17 cellular contexts compared by ENCODE assay signal in genomic region chr6:146200136-146200708, GRCh38.
A peak's percentile ranks its signal among the peaks of the same experiment; 100 is the strongest.
DNase-seq lines count a peak whose midpoint lies in the region; ATAC-seq and TF ChIP-seq lines count a peak whose summit lies in the region.
"Had no signal": no experiment of that assay in that cellular context is flagged by ENCODE, and none has a peak within 500 bp of the region (broad histone marks: within the 10 kb centered on the region; RNA-seq: fewer than 3 reads in every experiment).

No MANE protein-coding gene starts in this region.

- H4K20me1 ChIP-seq in SK-N-SH (ENCODE audit: insufficient read depth), result no peaks in the 10 kb centered on the region

- no peaks in the 10 kb centered on the region for H3K79me2 ChIP-seq in SK-N-SH (ENCODE audit: insufficient read depth)

- no peak overlapping the region for H3K27ac ChIP-seq in SK-N-SH (ENCODE audit: low read depth in 2 of 2, low read length in 1 of 2)
- no peak overlapping the region for H3K27ac ChIP-seq in SJCRH30
- no peak overlapping the region for H3K27ac ChIP-seq in right lobe of liver
- H3K27ac ChIP-seq: esophagus squamous epithelium, KMS-11, spleen had no signal

- no peaks in the 10 kb centered on the region for H3K9me2 ChIP-seq in SK-N-SH

- H3K27me3 ChIP-seq in SK-N-SH (ENCODE audit: insufficient read depth) (no peaks in the 10 kb centered on the region), SJCRH30 (no peaks in the 10 kb centered on the region), right lobe of liver (no peaks in the 10 kb centered on the region)
- H3K27me3 ChIP-seq: esophagus squamous epithelium, spleen had no signal

- ATAC-seq in SK-N-SH treated with all-trans-retinoic acid at 6 μM for 48 hours (peak; percentile 51), HG03520 (IDR thresholded peaks at IDR 0.05; ENCODE audit: unreplicated experiment) (no peak), GM21786 (IDR thresholded peaks at IDR 0.05; ENCODE audit: unreplicated experiment) (no peak), right lobe of liver (no peak)
- ATAC-seq: left colon had no signal

- H3K9ac ChIP-seq in SK-N-SH, result no peak overlapping the region
- H3K9ac ChIP-seq: KMS-11 had no signal

- intact Hi-C loops in right lobe of liver (cut with DNase I), result no loop called here

- TF ChIP-seq CTCF in SK-N-SH (IDR thresholded peaks at IDR 0.05) (no peak), fibroblast of pulmonary artery (IDR thresholded peaks at IDR 0.05; ENCODE audit: low read length, missing control alignments) (no peak), right lobe of liver (IDR thresholded peaks at IDR 0.05) (no peak)

- no peak for TF ChIP-seq POLR2A in right lobe of liver (IDR thresholded peaks at IDR 0.05)

- CTCF ChIA-PET in SK-N-SH (lab: Yijun Ruan, JAX), result no interaction called here

- TF ChIP-seq RAD21 in SK-N-SH (IDR thresholded peaks at IDR 0.05; ENCODE audit: low read length), result no peak

- no peak for TF ChIP-seq EP300 in SK-N-SH (IDR thresholded peaks at IDR 0.05; ENCODE audit: borderline replicate concordance in 1 of 2, low read depth in 1 of 2, low read length in 1 of 2)

- H3K4me1 ChIP-seq in SK-N-SH (ENCODE audit: control insufficient read depth in 1 of 2, insufficient read depth in 2 of 2, low read depth in 1 of 2, low read length in 1 of 2), result no peaks in the 10 kb centered on the region
- no peaks in the 10 kb centered on the region for H3K4me1 ChIP-seq in SJCRH30
- no peaks in the 10 kb centered on the region for H3K4me1 ChIP-seq in right lobe of liver
- H3K4me1 ChIP-seq: Caco-2, esophagus squamous epithelium, spleen had no signal

- H3K36me3 ChIP-seq in SK-N-SH (replicated peaks in 1 of 2; ENCODE audit: control insufficient read depth in 1 of 2, insufficient read depth in 2 of 2, low read length in 1 of 2), result no peaks in the 10 kb centered on the region
- no peaks in the 10 kb centered on the region for H3K36me3 ChIP-seq in SJCRH30
- no peaks in the 10 kb centered on the region for H3K36me3 ChIP-seq in right lobe of liver
- H3K36me3 ChIP-seq: esophagus squamous epithelium, spleen had no signal

- 2% methylated on average over 2 of the region's 2 CpGs for WGBS in SK-N-SH (ENCODE audit: low lambda C conversion rate)
- 21% methylated on average over 2 of the region's 2 CpGs for WGBS in right lobe of liver (ENCODE audit: insufficient coverage, low coverage, low lambda C conversion rate, missing lambda C conversion rate)

- POLR2A ChIA-PET in SK-N-SH (lab: Yijun Ruan, JAX), result no interaction called here

- H3K4me3 ChIP-seq in SK-N-SH (ENCODE audit: low read depth in 2 of 2, low read length in 1 of 2) (no peak overlapping the region), SJCRH30 (no peak overlapping the region), fibroblast of pulmonary artery (replicated peaks; ENCODE audit: low read depth, low read length) (no peak overlapping the region), right lobe of liver (no peak overlapping the region)
- H3K4me3 ChIP-seq: esophagus squamous epithelium, spleen had no signal

- no peaks in the 10 kb centered on the region for H3F3A ChIP-seq in SK-N-SH (replicated peaks; ENCODE audit: insufficient read depth)

- no peak for DNase-seq in SK-N-SH
- peak; percentile 10 to 47 for DNase-seq in SJCRH30
- DNase-seq in fibroblast of pulmonary artery (ENCODE audit: low read depth), result peak; percentile 23
- DNase-seq in stimulated activated CD4-positive, alpha-beta T cell treated with anti-CD3 and anti-CD28 coated beads, Interleukin-2, amount 100 ng/mL, for 24 hours, result no peak
- DNase-seq in right lobe of liver, result no peak
- DNase-seq: activated effector memory CD4-positive, alpha-beta T cell treated with Interleukin-2 at 50 U/mL for 16 hours; aorta; Caco-2; esophagus squamous epithelium; left colon; NCI-H1694; spleen; stimulated activated naive CD4-positive, alpha-beta T cell had no signal

- H3K4me2 ChIP-seq in SK-N-SH, result no peak overlapping the region
- H3K4me2 ChIP-seq: KMS-11 had no signal

- H3K9me3 ChIP-seq in SK-N-SH (no peaks in the 10 kb centered on the region), SJCRH30 (replicated peaks) (no peaks in the 10 kb centered on the region), right lobe of liver (no peaks in the 10 kb centered on the region)
- H3K9me3 ChIP-seq: Caco-2, esophagus squamous epithelium, spleen had no signal

- no peak overlapping the region for H2AFZ ChIP-seq in SK-N-SH (ENCODE audit: low read depth)

TF ChIP-seq in SK-N-SH treated with all-trans-retinoic acid at 6 μM for 48 hours, 23 proteins besides CTCF, POLR2A, EP300 and RAD21:
- no peak for TF ChIP-seq CSDC2 (CRISPR knock-in tag; IDR thresholded peaks at IDR 0.05)
- TF ChIP-seq TCF4 (CRISPR knock-in tag; IDR thresholded peaks at IDR 0.05; ENCODE audit: borderline replicate concordance), result no peak
- no peak for TF ChIP-seq CREB5 (CRISPR knock-in tag; IDR thresholded peaks at IDR 0.05; ENCODE audit: low read depth)
- peak; percentile 69 for TF ChIP-seq ISL1 (CRISPR knock-in tag; IDR thresholded peaks at IDR 0.05)
- no peak for TF ChIP-seq OSR1 (CRISPR knock-in tag; IDR thresholded peaks at IDR 0.05)
- no peak for TF ChIP-seq ZNF565 (CRISPR knock-in tag; conservative IDR thresholded peaks at IDR 0.05; ENCODE audit: low read depth)
- TF ChIP-seq SNAI2 (CRISPR knock-in tag; IDR thresholded peaks at IDR 0.05), result no peak
TF ChIP-seq in SK-N-SH treated with all-trans-retinoic acid at 6 μM for 48 hours: peak in this region for 1.

TF ChIP-seq in SK-N-SH, 30 proteins besides CTCF, POLR2A, EP300 and RAD21:
- TF ChIP-seq CHD2 (IDR thresholded peaks at IDR 0.05; ENCODE audit: low read length, partially characterized antibody), result no peak
- TF ChIP-seq POLR2AphosphoS5 (IDR thresholded peaks at IDR 0.05; ENCODE audit: low read depth, low read length), result no peak
- no peak for TF ChIP-seq MEF2A (IDR thresholded peaks at IDR 0.05; ENCODE audit: borderline replicate concordance, low read depth)
- TF ChIP-seq IRF3 (IDR thresholded peaks at IDR 0.05; ENCODE audit: low read depth, low read length), result no peak
- no peak for TF ChIP-seq SMC3 (IDR thresholded peaks at IDR 0.05; ENCODE audit: low read depth, low read length)
- no peak for TF ChIP-seq GATA2 (CRISPR knock-in tag; IDR thresholded peaks at IDR 0.05)
- TF ChIP-seq MAX (IDR thresholded peaks at IDR 0.05; ENCODE audit: low read depth), result no peak
- TF ChIP-seq SIN3A (IDR thresholded peaks at IDR 0.05; ENCODE audit: borderline replicate concordance, low read depth, low read length), result no peak
- no peak for TF ChIP-seq NRF1 (IDR thresholded peaks at IDR 0.05; ENCODE audit: low read depth, low read length)
- no peak for TF ChIP-seq EZH2phosphoT487 (IDR thresholded peaks at IDR 0.05; ENCODE audit: borderline replicate concordance, low read depth)
- no peak for TF ChIP-seq RCOR1 (IDR thresholded peaks at IDR 0.05; ENCODE audit: low read length)
- TF ChIP-seq GABPA (IDR thresholded peaks at IDR 0.05; ENCODE audit: low read depth), result no peak

Comparison
In these comparisons a context has a peak if more than half of its experiments do, and no peak if none do; other contexts are left out.
1. DNase-seq: peak in SJCRH30 (2 of 2) and fibroblast of pulmonary artery (single experiment); none in SK-N-SH (single experiment), stimulated activated CD4-positive, alpha-beta T cell treated with anti-CD3 and anti-CD28 coated beads, Interleukin-2, amount 100 ng/mL, for 24 hours (0 of 2) and right lobe of liver (0 of 3).